ENCODE assay signal across 16 cellular contexts in the genomic region with DNA sequence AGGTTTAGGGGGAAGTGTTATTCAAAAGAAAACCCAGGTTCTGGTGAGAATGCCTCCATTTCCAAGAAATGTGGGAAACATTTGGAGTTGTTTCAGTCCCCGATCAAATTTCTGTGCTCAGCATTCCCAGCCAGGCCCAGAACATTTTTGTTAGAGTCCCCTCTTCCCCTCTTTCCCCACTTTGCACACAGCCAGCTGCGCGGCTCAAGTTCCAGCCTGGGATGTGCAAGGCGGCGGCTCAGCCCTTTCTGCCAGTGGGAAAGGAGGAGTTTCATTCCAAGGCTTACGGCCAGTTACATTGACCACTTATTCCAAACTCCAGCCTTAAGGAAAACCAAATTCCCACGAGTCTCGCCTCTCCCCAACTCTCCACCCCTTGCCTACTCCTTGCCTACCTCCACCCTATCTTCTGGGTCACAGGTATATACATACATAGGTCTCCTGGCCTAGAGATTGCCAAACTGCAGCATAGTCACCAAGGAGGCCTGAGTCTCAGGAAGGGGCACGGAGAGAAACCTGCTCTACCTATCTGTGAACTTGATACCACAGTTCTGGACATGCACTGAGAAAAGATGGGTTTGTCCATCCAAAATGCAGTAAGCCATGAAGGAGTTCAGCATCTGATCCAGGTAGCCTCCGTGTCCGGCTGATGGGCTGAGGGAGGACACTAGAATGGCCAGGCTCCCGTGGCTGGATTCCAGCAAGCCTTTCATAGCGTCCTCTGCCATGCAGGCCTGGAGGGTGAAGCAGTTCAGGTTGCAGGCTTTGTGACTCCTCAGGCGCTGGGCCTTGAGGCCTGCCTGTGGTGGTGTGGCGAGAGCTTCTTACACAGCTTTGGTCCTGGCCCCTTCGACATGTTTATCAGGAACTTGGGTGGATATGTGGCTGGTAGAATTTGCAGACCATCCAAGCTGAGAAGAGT.
DNase-seq lines count a peak whose midpoint lies in the region; ATAC-seq, FAIRE-seq and TF ChIP-seq lines count a peak whose summit lies in the region.
"Had no signal": no experiment of that assay in that cellular context is flagged by ENCODE, and none has a peak within 500 bp of the region (broad histone marks: within the 10 kb centered on the region; RNA-seq: fewer than 3 reads in every experiment).

No MANE protein-coding gene starts in this region.

- H3K27me3 ChIP-seq in H1 (replicated peaks in 1 of 4; ENCODE audit: control insufficient read depth in 3 of 4, extremely low read depth in 1 of 4, insufficient read depth in 3 of 4, low read length in 3 of 4) (peaks cover 0 to 11% (median 3%) of the 10 kb centered on the region in 4 experiments; a peak in 3 of 7 replicates), HepG2 (ENCODE audit: control insufficient read depth in 1 of 2, insufficient read depth in 2 of 2, low read length in 2 of 2) (no peaks in the 10 kb centered on the region), skeletal muscle tissue (ENCODE audit: control insufficient read depth in 3 of 3, insufficient read depth in 3 of 3, low read length in 3 of 3) (no peaks in the 10 kb centered on the region)
- H3K27me3 ChIP-seq: BE2C had no signal

- H2BK120ac ChIP-seq in H1 (replicated peaks; ENCODE audit: low read depth, low read length) = no peak overlapping the region

- H3K4me2 ChIP-seq in H1 (ENCODE audit: insufficient read depth in 1 of 2, low read depth in 2 of 2, low read length in 2 of 2) (no peak overlapping the region), HepG2 (ENCODE audit: low read depth, low read length) (peak overlapping the region; percentile 63)

- H3K4me3 ChIP-seq in H1 (ENCODE audit: extremely low read depth in 1 of 4, insufficient read depth in 2 of 4, low read depth in 3 of 4, low read length in 4 of 4) = no peak overlapping the region
- H3K4me3 ChIP-seq in HepG2 (replicated peaks in 1 of 3; ENCODE audit: insufficient read depth in 1 of 3, low read depth in 2 of 3, low read length in 3 of 3) = peak overlapping the region in 1 of 3 experiments; percentile 43; a peak in 1 of 6 replicates
- no peak overlapping the region for H3K4me3 ChIP-seq in skeletal muscle tissue (ENCODE audit: low read length in 3 of 3)

- H3K56ac ChIP-seq in H1 (replicated peaks; ENCODE audit: insufficient read length, low read depth, low read length) = no peak overlapping the region

- CTCF ChIA-PET in H1 (lab: Charles Lee; ENCODE audit: partially characterized antibody) = interaction anchor here (1.7 kb wide), 1 partner anchor 10 kb away, joined by 4 read pairs; no protein-coding TSS in a partner anchor
- CTCF ChIA-PET in HepG2 (lab: Yijun Ruan, JAX; ENCODE audit: low intra/inter-chr PET ratio, low total read pairs) = no interaction called here

- 0 out of 2 replicates have a peak overlapping the region, but pooled peaks have one; percentile 32 for H3K18ac ChIP-seq in H1 (ENCODE audit: extremely low read depth, low read length)

- H3K4me1 Mint-ChIP-seq in activated T-helper 1 cell treated with anti-CD3 and anti-CD28 coated beads, Interleukin-12 subunit alpha, Interleukin-12 subunit beta, Interleukin-2, Interleukin-4 antibody, amounts not matched to agents 30 ng/mL and 10 ng/mL and 1 ng/mL, durations not matched to agents 14 hours and 24 hours and 36 hours (ENCODE audit: low read depth) = no peaks in the 10 kb centered on the region
- H3K4me1 Mint-ChIP-seq: activated naive CD4-positive, alpha-beta T cell treated with anti-CD3 and anti-CD28 coated beads, Interleukin-2, amount 10 ng/mL, durations not matched to agents 7 days and 5 days had no signal

- no peaks in the 10 kb centered on the region for H3K27me3 Mint-ChIP-seq in activated T-helper 1 cell treated with anti-CD3 and anti-CD28 coated beads, Interleukin-12 subunit alpha, Interleukin-12 subunit beta, Interleukin-2, Interleukin-4 antibody, amounts not matched to agents 30 ng/mL and 10 ng/mL and 1 ng/mL, durations not matched to agents 14 hours and 24 hours and 36 hours (ENCODE audit: insufficient read depth)

- DNase-seq in EH (ENCODE audit: low read depth) = peak; percentile 27
- no peak for DNase-seq in H1 (ENCODE audit: low read depth in 1 of 2, low spot score in 2 of 2)
- no peak for DNase-seq in HepG2 (ENCODE audit: low spot score)
- no peak for DNase-seq in effector CD4-positive, alpha-beta T cell
- no peak for DNase-seq in activated T-helper 1 cell treated with anti-CD3 and anti-CD28 coated beads, Interleukin-12 subunit alpha, Interleukin-12 subunit beta, Interleukin-2, Interleukin-4 antibody, amounts not matched to agents 30 ng/mL and 10 ng/mL and 1 ng/mL, durations not matched to agents 14 hours and 24 hours and 36 hours (ENCODE audit: low spot score)
- DNase-seq: activated CD4-positive, alpha-beta T cell treated with anti-CD3 and anti-CD28 coated beads, Interleukin-2, amount 50 U/mL, for 4 hours; activated naive CD4-positive, alpha-beta T cell treated with anti-CD3 and anti-CD28 coated beads, Interleukin-2, amount 10 ng/mL, durations not matched to agents 7 days and 5 days; BE2C; effector CD8-positive, alpha-beta T cell; NCI-H1436 treated with DMSO at 0.1 percent for 48 hours; NK-92 treated with Interleukin-12 subunit alpha and Interleukin-12 subunit beta, amount 100 ng/mL, for 24 hours; stimulated activated CD4-positive, alpha-beta T cell treated with anti-CD3 and anti-CD28 coated beads, Interleukin-1b, Interleukin-23, amount 100 ng/mL, for 48 hours; stimulated activated naive CD8-positive, alpha-beta T cell treated with anti-CD3 and anti-CD28 coated beads, Interleukin-15, Interleukin-2, amounts not matched to agents 100 U/mL and 50 U/mL, for 24 hours had no signal

- intact Hi-C loops in HepG2 (cut with micrococcal nuclease; ENCODE audit: unreplicated experiment) = no loop called here
- intact Hi-C loops in activated T-helper 1 cell treated with anti-CD3 and anti-CD28 coated beads, Interleukin-12 subunit alpha, Interleukin-12 subunit beta, Interleukin-2, Interleukin-4 antibody, amounts not matched to agents 30 ng/mL and 10 ng/mL and 1 ng/mL, durations not matched to agents 14 hours and 24 hours and 36 hours (cut with micrococcal nuclease) = no loop called here

- H3K9me3 Mint-ChIP-seq in activated T-helper 1 cell treated with anti-CD3 and anti-CD28 coated beads, Interleukin-12 subunit alpha, Interleukin-12 subunit beta, Interleukin-2, Interleukin-4 antibody, amounts not matched to agents 30 ng/mL and 10 ng/mL and 1 ng/mL, durations not matched to agents 14 hours and 24 hours and 36 hours = no peaks in the 10 kb centered on the region
- H3K9me3 Mint-ChIP-seq: activated naive CD4-positive, alpha-beta T cell treated with anti-CD3 and anti-CD28 coated beads, Interleukin-2, amount 10 ng/mL, durations not matched to agents 7 days and 5 days had no signal

- H2BK15ac ChIP-seq in H1 (ENCODE audit: low read length) = no peak overlapping the region

- H3K9me3 ChIP-seq in H1 (ENCODE audit: insufficient read depth in 2 of 2, low read depth in 1 of 2, low read length in 1 of 2) (no peaks in the 10 kb centered on the region), HepG2 (ENCODE audit: low read length) (no peaks in the 10 kb centered on the region), skeletal muscle tissue (ENCODE audit: control insufficient read depth in 3 of 3, low read length in 3 of 3) (no peaks in the 10 kb centered on the region)
- H3K9me3 ChIP-seq: BE2C had no signal

- no peak overlapping the region for H3K14ac ChIP-seq in H1 (ENCODE audit: insufficient read length)

- TF ChIP-seq EP300 in H1 (IDR thresholded peaks at IDR 0.05; ENCODE audit: borderline replicate concordance in 1 of 2, low read depth in 2 of 2, low read length in 2 of 2) (no peak), HepG2 (IDR thresholded peaks at IDR 0.05; ENCODE audit: low read depth in 2 of 2, low read length in 2 of 2) (no peak), HepG2 (CRISPR knock-in tag; IDR thresholded peaks at IDR 0.05; ENCODE audit: borderline replicate concordance) (no peak)

- no peak overlapping the region for H2AFZ ChIP-seq in H1 (ENCODE audit: low read length)
- H2AFZ ChIP-seq in HepG2 (ENCODE audit: low read length) = no peak overlapping the region

- no peaks in the 10 kb centered on the region for H3K36me3 Mint-ChIP-seq in activated T-helper 1 cell treated with anti-CD3 and anti-CD28 coated beads, Interleukin-12 subunit alpha, Interleukin-12 subunit beta, Interleukin-2, Interleukin-4 antibody, amounts not matched to agents 30 ng/mL and 10 ng/mL and 1 ng/mL, durations not matched to agents 14 hours and 24 hours and 36 hours (ENCODE audit: low read depth)
- H3K36me3 Mint-ChIP-seq: activated naive CD4-positive, alpha-beta T cell treated with anti-CD3 and anti-CD28 coated beads, Interleukin-2, amount 10 ng/mL, durations not matched to agents 7 days and 5 days had no signal

- H3K27ac ChIP-seq in H1 (ENCODE audit: low read depth, low read length) (no peak overlapping the region), HepG2 (ENCODE audit: extremely low read length, insufficient read depth, low read length) (no peak overlapping the region), skeletal muscle tissue (ENCODE audit: low read depth, low read length) (peak overlapping the region; percentile 62)

- no peaks in the 10 kb centered on the region for H3K79me1 ChIP-seq in H1 (ENCODE audit: low read depth, low read length)

- TF ChIP-seq RAD21 in H1 (IDR thresholded peaks at IDR 0.05 in 1 of 2, conservative IDR thresholded peaks at IDR 0.05 in 1 of 2; ENCODE audit: low read depth in 2 of 2, low read length in 2 of 2) = no peak
- no peak for TF ChIP-seq RAD21 in HepG2 (CRISPR knock-in tag; IDR thresholded peaks at IDR 0.05)

- 91% methylated on average over 15 of the region's 16 CpGs; no CpG with 5 or more reads in 1 of the 2 experiments for WGBS in H1 (ENCODE audit: extremely low coverage in 1 of 2, insufficient coverage in 1 of 2, insufficient read length in 1 of 2, insufficient replicate concordance in 2 of 2, low coverage in 1 of 2, low lambda C conversion rate in 2 of 2, missing lambda C conversion rate in 1 of 2), 2 experiments
- 89% methylated on average over 16 of the region's 16 CpGs for WGBS in HepG2 (ENCODE audit: low lambda C conversion rate)

- H3K4me1 ChIP-seq in H1 (replicated peaks in 1 of 4; ENCODE audit: control insufficient read depth in 3 of 4, insufficient read depth in 4 of 4, low read length in 3 of 4) = peaks cover 0 to 13% (median 3%) of the 10 kb centered on the region in 4 experiments; a peak in 3 of 7 replicates
- peaks cover 80% of the 10 kb centered on the region for H3K4me1 ChIP-seq in HepG2 (ENCODE audit: insufficient read depth, low read length)
- peaks cover 66 to 70% (median 66%) of the 10 kb centered on the region in 3 donors for H3K4me1 ChIP-seq in skeletal muscle tissue (ENCODE audit: control insufficient read depth in 3 of 3, insufficient read depth in 3 of 3, low read length in 3 of 3)

- H4K20me1 ChIP-seq in H1 (replicated peaks in 1 of 2; ENCODE audit: control insufficient read depth in 1 of 2, insufficient read depth in 2 of 2, low read length in 2 of 2) = no peaks in the 10 kb centered on the region
- no peaks in the 10 kb centered on the region for H4K20me1 ChIP-seq in HepG2 (ENCODE audit: insufficient read depth, low read length)

- no peak overlapping the region for H3K4me3 Mint-ChIP-seq in activated T-helper 1 cell treated with anti-CD3 and anti-CD28 coated beads, Interleukin-12 subunit alpha, Interleukin-12 subunit beta, Interleukin-2, Interleukin-4 antibody, amounts not matched to agents 30 ng/mL and 10 ng/mL and 1 ng/mL, durations not matched to agents 14 hours and 24 hours and 36 hours
- H3K4me3 Mint-ChIP-seq: activated naive CD4-positive, alpha-beta T cell treated with anti-CD3 and anti-CD28 coated beads, Interleukin-2, amount 10 ng/mL, durations not matched to agents 7 days and 5 days had no signal

- POLR2A ChIA-PET in H1 (lab: Charles Lee; ENCODE audit: partially characterized antibody) (no interaction called here), HepG2 (lab: Yijun Ruan, JAX) (interaction anchor here (0.6 to 1.9 kb wide), 4 partner anchors 21 to 96 kb away, joined by 3 to 6 read pairs (median 3); no protein-coding TSS in a partner anchor)

- no peak overlapping the region for H4K5ac ChIP-seq in H1 (ENCODE audit: insufficient read length, low read depth, low read length)

- H2AK5ac ChIP-seq in H1 (ENCODE audit: low read depth, low read length) = no peak overlapping the region

- H3K79me2 ChIP-seq in H1 (ENCODE audit: control insufficient read depth in 1 of 2, insufficient read depth in 2 of 2, low read length in 2 of 2) (no peaks in the 10 kb centered on the region), HepG2 (ENCODE audit: insufficient read depth, low read length) (no peaks in the 10 kb centered on the region)

- H3K36me3 ChIP-seq in H1 (ENCODE audit: control insufficient read depth in 2 of 4, insufficient read depth in 4 of 4, low read length in 3 of 4) = no peaks in the 10 kb centered on the region
- no peaks in the 10 kb centered on the region for H3K36me3 ChIP-seq in HepG2 (replicated peaks in 1 of 2; ENCODE audit: control insufficient read depth in 1 of 2, insufficient read depth in 2 of 2, low read length in 2 of 2)
- H3K36me3 ChIP-seq in skeletal muscle tissue (ENCODE audit: control insufficient read depth in 3 of 3, insufficient read depth in 3 of 3, low read length in 3 of 3) = no peaks in the 10 kb centered on the region
- H3K36me3 ChIP-seq: BE2C had no signal

- H3K27ac Mint-ChIP-seq in activated T-helper 1 cell treated with anti-CD3 and anti-CD28 coated beads, Interleukin-12 subunit alpha, Interleukin-12 subunit beta, Interleukin-2, Interleukin-4 antibody, amounts not matched to agents 30 ng/mL and 10 ng/mL and 1 ng/mL, durations not matched to agents 14 hours and 24 hours and 36 hours = no peak overlapping the region
- H3K27ac Mint-ChIP-seq: activated naive CD4-positive, alpha-beta T cell treated with anti-CD3 and anti-CD28 coated beads, Interleukin-2, amount 10 ng/mL, durations not matched to agents 7 days and 5 days had no signal

- peak overlapping the region; percentile 35; the same call in 1 of the 2 replicates for H4K8ac ChIP-seq in H1 (ENCODE audit: extremely low read depth, insufficient read depth, low read length)

- no peak for ATAC-seq in HepG2
- ATAC-seq in HG02970 (IDR thresholded peaks at IDR 0.05; ENCODE audit: low FRiP score, unreplicated experiment) = no peak
- ATAC-seq in GM21717 (IDR thresholded peaks at IDR 0.05; ENCODE audit: unreplicated experiment) = no peak
- ATAC-seq: stimulated activated naive CD8-positive, alpha-beta T cell treated with anti-CD3 and anti-CD28 coated beads, Interleukin-15, Interleukin-2, amounts not matched to agents 100 U/mL and 50 U/mL, for 24 hours had no signal

- no peak overlapping the region for H2BK12ac ChIP-seq in H1 (ENCODE audit: low read depth, low read length)

- FAIRE-seq in H1 (lab: Jason Lieb, UNC) = no peak
- FAIRE-seq in HepG2 (lab: Jason Lieb, UNC) = no peak

- H3K9ac ChIP-seq in H1 (replicated peaks in 1 of 4; ENCODE audit: extremely low read depth in 1 of 4, low read depth in 3 of 4, low read length in 3 of 4) (no peak overlapping the region), HepG2 (ENCODE audit: insufficient read depth, low read depth, low read length) (no peak overlapping the region), skeletal muscle tissue (ENCODE audit: low read depth in 1 of 3, low read length in 3 of 3) (peak overlapping the region in 2 of 3 donors; percentile 26 to 57)

- BruUV-seq in HepG2 (replicated peaks; lab: Mats Ljungman, UMichigan) = no TSS peak

- TF ChIP-seq POLR2A in H1 (IDR thresholded peaks at IDR 0.05; ENCODE audit: control extremely low read depth in 1 of 2, low read depth in 2 of 2, low read length in 2 of 2) = no peak
- TF ChIP-seq POLR2A in HepG2 (IDR thresholded peaks at IDR 0.05; ENCODE audit: insufficient read depth in 1 of 2, low read depth in 2 of 2, low read length in 2 of 2) = no peak

- peak overlapping the region; percentile 36 for H3K4ac ChIP-seq in H1 (replicated peaks; ENCODE audit: insufficient read length, low read depth, low read length)

- no peak overlapping the region for H4K91ac ChIP-seq in H1 (replicated peaks; ENCODE audit: insufficient read length, low read length)

- H2BK20ac ChIP-seq in H1 (ENCODE audit: low read length) = no peak overlapping the region

- no peaks in the 10 kb centered on the region for H3K23me2 ChIP-seq in H1 (ENCODE audit: low read depth, low read length)

- TF ChIP-seq CTCF in H1 (IDR thresholded peaks at IDR 0.05; ENCODE audit: control extremely low read depth in 1 of 3, insufficient read depth in 1 of 3, low read depth in 1 of 3, low read length in 3 of 3) (no peak), HepG2 (CRISPR knock-in tag; IDR thresholded peaks at IDR 0.05) (no peak)

- H3K23ac ChIP-seq in H1 (ENCODE audit: insufficient read length) = no peak overlapping the region

- no peak overlapping the region for H2BK5ac ChIP-seq in H1 (ENCODE audit: low read depth, low read length)

- in situ Hi-C loops in HepG2 (cut with HindIII; ENCODE audit: extremely low pct_ligation_motif_present, low pct_unique_long_range_greater_than_20kb) = no loop called here

Comparison
In these comparisons a context has a peak if more than half of its experiments do, and no peak if none do; other contexts are left out.
1. H3K9ac ChIP-seq: peak in skeletal muscle tissue (2 of 3); none in H1 (0 of 4) and HepG2 (single experiment).